Comparison of ENCODE assay signal across 1 cellular context in the genomic region with DNA sequence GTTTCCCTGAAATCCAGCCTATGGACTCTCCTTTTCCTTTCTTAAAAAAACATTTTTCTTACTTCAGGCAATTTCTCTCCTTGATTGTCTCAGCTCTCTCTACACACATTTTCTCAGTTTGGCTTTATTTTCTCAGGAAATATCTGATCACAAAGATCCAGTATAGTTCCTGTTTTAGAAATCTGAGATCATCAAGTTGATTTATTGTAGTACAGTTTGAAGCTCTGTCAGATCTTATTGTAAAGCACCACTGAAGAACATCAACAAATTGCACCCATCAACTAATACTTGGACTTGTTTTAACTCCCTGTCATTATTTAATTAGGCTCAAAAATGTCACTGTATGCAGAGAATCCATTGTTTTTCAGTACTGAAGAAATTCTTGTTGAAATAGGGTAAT.
TF ChIP-seq lines count a peak whose summit lies in the region.

No MANE protein-coding gene starts in this region.

TF ChIP-seq in IMR-90, 13 proteins besides CTCF, POLR2A, EP300 and RAD21:
- no peak for TF ChIP-seq CEBPB (IDR thresholded peaks at IDR 0.05; ENCODE audit: low read depth, low read length)
- TF ChIP-seq MAFK (IDR thresholded peaks at IDR 0.05; ENCODE audit: low read depth, low read length), result no peak
- TF ChIP-seq MAZ (IDR thresholded peaks at IDR 0.05; ENCODE audit: borderline replicate concordance, low read depth, low read length), result no peak
- TF ChIP-seq, protein P1, sequence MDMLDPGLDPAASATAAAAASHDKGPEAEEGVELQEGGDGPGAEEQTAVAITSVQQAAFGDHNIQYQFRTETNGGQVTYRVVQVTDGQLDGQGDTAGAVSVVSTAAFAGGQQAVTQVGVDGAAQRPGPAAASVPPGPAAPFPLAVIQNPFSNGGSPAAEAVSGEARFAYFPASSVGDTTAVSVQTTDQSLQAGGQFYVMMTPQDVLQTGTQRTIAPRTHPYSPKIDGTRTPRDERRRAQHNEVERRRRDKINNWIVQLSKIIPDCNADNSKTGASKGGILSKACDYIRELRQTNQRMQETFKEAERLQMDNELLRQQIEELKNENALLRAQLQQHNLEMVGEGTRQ (IDR thresholded peaks at IDR 0.05; ENCODE audit: low read depth, low read length), result no peak
- TF ChIP-seq RCOR1 (IDR thresholded peaks at IDR 0.05; ENCODE audit: insufficient replicate concordance, low read length), result no peak
- TF ChIP-seq CHD1 (IDR thresholded peaks at IDR 0.05; ENCODE audit: low read depth, low read length), result no peak
- TF ChIP-seq FOS (IDR thresholded peaks at IDR 0.05; ENCODE audit: low read depth, low read length), result no peak
- TF ChIP-seq SMC3 (IDR thresholded peaks at IDR 0.05; ENCODE audit: low read depth, low read length), result no peak
- TF ChIP-seq RFX5 (IDR thresholded peaks at IDR 0.05; ENCODE audit: low read depth, low read length), result no peak
- TF ChIP-seq, protein P2, sequence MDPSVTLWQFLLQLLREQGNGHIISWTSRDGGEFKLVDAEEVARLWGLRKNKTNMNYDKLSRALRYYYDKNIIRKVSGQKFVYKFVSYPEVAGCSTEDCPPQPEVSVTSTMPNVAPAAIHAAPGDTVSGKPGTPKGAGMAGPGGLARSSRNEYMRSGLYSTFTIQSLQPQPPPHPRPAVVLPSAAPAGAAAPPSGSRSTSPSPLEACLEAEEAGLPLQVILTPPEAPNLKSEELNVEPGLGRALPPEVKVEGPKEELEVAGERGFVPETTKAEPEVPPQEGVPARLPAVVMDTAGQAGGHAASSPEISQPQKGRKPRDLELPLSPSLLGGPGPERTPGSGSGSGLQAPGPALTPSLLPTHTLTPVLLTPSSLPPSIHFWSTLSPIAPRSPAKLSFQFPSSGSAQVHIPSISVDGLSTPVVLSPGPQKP (IDR thresholded peaks at IDR 0.05; ENCODE audit: borderline replicate concordance, low read depth, low read length), result no peak
- TF ChIP-seq BHLHE40 (IDR thresholded peaks at IDR 0.05; ENCODE audit: low read depth, low read length), result no peak
